In the genomic region with DNA sequence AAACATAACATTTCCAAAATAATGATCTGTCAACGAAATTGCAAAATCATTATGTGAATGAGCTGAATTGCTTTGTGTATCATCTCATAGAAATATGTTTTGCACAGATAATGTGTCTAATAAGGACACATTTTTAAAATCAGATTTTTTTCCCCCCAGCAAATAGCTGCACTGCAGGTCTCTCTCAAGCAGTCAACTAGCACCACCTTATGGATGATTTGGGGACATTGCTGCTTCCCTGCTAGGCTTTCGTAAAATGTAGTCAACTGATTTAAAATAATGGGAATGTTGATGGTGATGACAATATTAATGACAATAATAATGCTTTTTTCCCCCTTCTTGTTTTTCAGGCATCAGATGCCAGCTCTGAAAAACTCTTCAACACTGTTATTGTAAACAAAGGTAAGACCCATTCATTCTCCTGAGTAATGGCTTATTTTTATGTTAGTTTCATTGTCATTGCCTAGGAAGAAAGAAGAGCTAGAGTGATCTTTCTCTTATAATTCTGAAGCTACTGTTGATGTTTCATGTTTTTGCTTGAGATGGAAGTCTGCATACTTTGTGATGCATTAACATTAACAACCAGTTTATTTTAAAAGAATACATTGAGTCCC, we compare ENCODE assay signal across 8 cellular contexts.
A peak's percentile ranks its signal among the peaks of the same experiment; 100 is the strongest.
DNase-seq lines count a peak whose midpoint lies in the region; ATAC-seq, FAIRE-seq and TF ChIP-seq lines count a peak whose summit lies in the region.

No MANE protein-coding gene starts in this region.

- H3K36me3 Mint-ChIP-seq in WTC11, result no peaks in the 10 kb centered on the region; the same call in 1 of the 2 replicates

- TF ChIP-seq CTCF in 22Rv1 (IDR thresholded peaks at IDR 0.05), result peak; percentile 92
- peak; percentile 38; the same call in 1 of the 2 replicates for TF ChIP-seq CTCF in WTC11 (IDR thresholded peaks at IDR 0.05)

- POLR2A ChIA-PET in WTC11 (lab: Charles Lee), result no interaction called here

- peaks cover 43% of the 10 kb centered on the region for H3K27me3 Mint-ChIP-seq in WTC11 (ENCODE audit: low read depth)

- H3K27me3 ChIP-seq in small intestine (ENCODE audit: control insufficient read depth in 2 of 2, insufficient read depth in 2 of 2, low read length in 2 of 2), result no peaks in the 10 kb centered on the region

- peak overlapping the region; percentile 95 for H3K4me3 Mint-ChIP-seq in WTC11

- H3K9me3 Mint-ChIP-seq in WTC11, result no peaks in the 10 kb centered on the region

- H3K4me1 ChIP-seq in small intestine (ENCODE audit: control insufficient read depth in 2 of 2, insufficient read depth in 1 of 2, low read depth in 1 of 2, low read length in 1 of 2), result peaks cover 0 to 2% of the 10 kb centered on the region in 2 donors

- intact Hi-C loops in head of caudate nucleus (cut with DNase I), result loop anchor here (10.0 kb wide), 1 partner anchor 654 kb away; no protein-coding TSS in a partner anchor

- H3K9me3 ChIP-seq in small intestine (ENCODE audit: control insufficient read depth, low read depth), result no peaks in the 10 kb centered on the region

- no peak overlapping the region for H3K4me3 ChIP-seq in small intestine (ENCODE audit: low read depth in 1 of 2, low read length in 2 of 2)

- CTCF ChIA-PET in WTC11 (lab: Charles Lee), result interaction anchor here (0.5 to 5.9 kb wide), 20 partner anchors 18 to 1300 kb away, joined by 3 to 41 read pairs (median 4); no protein-coding TSS in a partner anchor

- H3K36me3 ChIP-seq in small intestine (ENCODE audit: control insufficient read depth in 2 of 2, insufficient read depth in 2 of 2, low read length in 2 of 2), result peaks cover 0 to 6% of the 10 kb centered on the region in 2 donors

- FAIRE-seq in small intestine (lab: Jason Lieb, UNC), result no peak
- FAIRE-seq in HTR-8/SVneo (lab: Jason Lieb, UNC), result no peak

- 6 to 24% (median 13%) methylated on average over 2 of the region's 2 CpGs for WGBS in small intestine, 3 donors

- no peak for ATAC-seq in WTC11
- ATAC-seq in GM19351 (IDR thresholded peaks at IDR 0.05; ENCODE audit: unreplicated experiment), result no peak

- no peak overlapping the region for H3K27ac Mint-ChIP-seq in WTC11

- H3K4me1 Mint-ChIP-seq in WTC11, result no peaks in the 10 kb centered on the region; the same call in 1 of the 2 replicates

- DNase-seq in EL (peak; percentile 54), NCI-H1417 treated with DMSO at 0.1 percent for 48 hours (lab: John Stamatoyannopoulos, UW) (peak; percentile 21), WTC11 (ENCODE audit: low spot score) (no peak), head of caudate nucleus (peak in 28 of 42 donors; percentile 22 to 81 (median 62)), small intestine (peak; percentile 72), HTR-8/SVneo (ENCODE audit: insufficient read length, low spot score) (no peak)

- no peak overlapping the region for H3K27ac ChIP-seq in 22Rv1
- no peak overlapping the region for H3K27ac ChIP-seq in small intestine (ENCODE audit: low read depth in 1 of 2, low read length in 1 of 2)

TF ChIP-seq in WTC11, 78 proteins besides CTCF, POLR2A, EP300 and RAD21 (continues in another document):
- TF ChIP-seq OVOL2 (CRISPR knock-in tag; IDR thresholded peaks at IDR 0.05; ENCODE audit: borderline replicate concordance) (no peak), ZNF396 (CRISPR knock-in tag; IDR thresholded peaks at IDR 0.05; ENCODE audit: borderline replicate concordance) (no peak), ATF6 (CRISPR knock-in tag; IDR thresholded peaks at IDR 0.05) (no peak), EMX1 (CRISPR knock-in tag; IDR thresholded peaks at IDR 0.05) (no peak), MAX (CRISPR knock-in tag; IDR thresholded peaks at IDR 0.05) (no peak), TCF7 (CRISPR knock-in tag; IDR thresholded peaks at IDR 0.05; ENCODE audit: low read depth) (no peak), AFF4 (CRISPR knock-in tag; IDR thresholded peaks at IDR 0.05; ENCODE audit: borderline replicate concordance) (no peak), ETV6 (CRISPR knock-in tag; IDR thresholded peaks at IDR 0.05) (no peak), ESRRA (CRISPR knock-in tag; IDR thresholded peaks at IDR 0.05; ENCODE audit: borderline replicate concordance) (no peak), ZSCAN18 (CRISPR knock-in tag; IDR thresholded peaks at IDR 0.05) (no peak), ZNF512 (CRISPR knock-in tag; IDR thresholded peaks at IDR 0.05; ENCODE audit: borderline replicate concordance) (no peak)
- TF ChIP-seq, protein P1, sequence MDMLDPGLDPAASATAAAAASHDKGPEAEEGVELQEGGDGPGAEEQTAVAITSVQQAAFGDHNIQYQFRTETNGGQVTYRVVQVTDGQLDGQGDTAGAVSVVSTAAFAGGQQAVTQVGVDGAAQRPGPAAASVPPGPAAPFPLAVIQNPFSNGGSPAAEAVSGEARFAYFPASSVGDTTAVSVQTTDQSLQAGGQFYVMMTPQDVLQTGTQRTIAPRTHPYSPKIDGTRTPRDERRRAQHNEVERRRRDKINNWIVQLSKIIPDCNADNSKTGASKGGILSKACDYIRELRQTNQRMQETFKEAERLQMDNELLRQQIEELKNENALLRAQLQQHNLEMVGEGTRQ (CRISPR knock-in tag; IDR thresholded peaks at IDR 0.05), result no peak

Comparison
In these comparisons a context has a peak if more than half of its experiments do, and no peak if none do; other contexts are left out.
1. DNase-seq: peak in EL (single experiment), NCI-H1417 treated with DMSO at 0.1 percent for 48 hours (single experiment), head of caudate nucleus (28 of 42) and small intestine (single experiment); none in WTC11 (single experiment) and HTR-8/SVneo (single experiment).